ENCODE assay signal across 8 cellular contexts in genomic region chr17:38482039-38482699, GRCh38. TPM values are rescaled to one million over a fixed set of nuclear protein-coding genes. Genes with fewer than 3 reads are reported as not detected.
DNase-seq lines count a peak whose midpoint lies in the region; TF ChIP-seq lines count a peak whose summit lies in the region.
"Not testable (repeated sequence)": the region's sequence is repeated elsewhere in the genome, so short reads cannot be mapped to it uniquely, and the experiment has no call there.

No MANE protein-coding gene starts in this region.

- DNase-seq in Ammon's horn (ENCODE audit: low spot score), result peak; percentile 70
- peak; percentile 80 to 91 for DNase-seq in NCI-H2081 (lab: John Stamatoyannopoulos, UW)
- peak; percentile 15 for DNase-seq in NCI-H748 treated with DMSO at 0.1 percent for 48 hours (lab: John Stamatoyannopoulos, UW)
- peak in 49 of 58 donors; percentile 16 to 88 (median 65) for DNase-seq in anterior cingulate cortex (lab: John Stamatoyannopoulos, UW)
- DNase-seq in dorsolateral prefrontal cortex, result peak in 8 of 10 donors; percentile 46 to 78 (median 69)
- DNase-seq in medulla oblongata (ENCODE audit: extremely low spot score), result peak; percentile 82
- DNase-seq in stomach, result peak; percentile 74

- H3K4me3 ChIP-seq in HEK293 (ENCODE audit: low read depth, low read length); dorsolateral prefrontal cortex; stomach: not testable (repeated sequence)

- 46 to 58% (median 55%) methylated on average over 3 to 19 of the region's 19 CpGs for WGBS in stomach, 5 donors

- not testable (repeated sequence) for TF ChIP-seq POLR2A in stomach (IDR thresholded peaks at IDR 0.05)

- not testable (repeated sequence) for H3K27ac ChIP-seq in HEK293 (ENCODE audit: extremely low read depth, low read depth, low read length)
- H3K27ac ChIP-seq in dorsolateral prefrontal cortex, result peak overlapping the region in 54 of 59 donors; percentile 2 to 92 (median 84)
- H3K27ac ChIP-seq in stomach, result peak overlapping the region in 1 of 5 donors; percentile 8

- TF ChIP-seq EP300 in stomach (IDR thresholded peaks at IDR 0.05), result not testable (repeated sequence)

- CTCF ChIA-PET in HEK293 (lab: Yijun Ruan, JAX), result interaction anchor here (0.6 to 2.1 kb wide), 7 partner anchors 8 to 157 kb away, joined by 3 to 10 read pairs (median 5); no protein-coding TSS in a partner anchor

- not testable (repeated sequence) for H3K4me1 ChIP-seq in HEK293 (ENCODE audit: control insufficient read depth, insufficient read depth, low read length)
- peaks cover 0 to 40% (median 24%) of the 10 kb centered on the region in 4 donors for H3K4me1 ChIP-seq in stomach

- not testable (repeated sequence) for H3K36me3 ChIP-seq in HEK293 (ENCODE audit: control insufficient read depth in 2 of 2, insufficient read depth in 1 of 2, low read length in 2 of 2)
- H3K36me3 ChIP-seq in stomach, result peaks cover 0 to 64% (median 51%) of the 10 kb centered on the region in 4 donors

- not testable (repeated sequence) for H3K27me3 ChIP-seq in dorsolateral prefrontal cortex, stomach

- intact Hi-C loops in dorsolateral prefrontal cortex (cut with DNase I), result loop anchor here (5.0 kb wide), 3 partner anchors 40 to 130 kb away; partner anchors contain the start of genes ARHGAP23 (in 1 of the 2) and SOCS7 (in 1 of the 2)
- intact Hi-C loops in stomach (cut with DNase I; ENCODE audit: low total_unique reads), result loop anchor here (5.0 kb wide), 1 partner anchor 40 kb away; no protein-coding TSS in a partner anchor

- POLR2A ChIA-PET in HEK293 (lab: Yijun Ruan, JAX), result interaction anchor here (0.6 kb wide), 1 partner anchor 17 kb away, joined by 3 read pairs; no protein-coding TSS in a partner anchor

- not testable (repeated sequence) for TF ChIP-seq CTCF in HEK293 (tag by site-specific recombination; IDR thresholded peaks at IDR 0.05); stomach (IDR thresholded peaks at IDR 0.05)
- peak in 15 of 56 donors; percentile 7 to 30 (median 20) for TF ChIP-seq CTCF in dorsolateral prefrontal cortex (IDR thresholded peaks at IDR 0.05 in 54 of 56, conservative IDR thresholded peaks at IDR 0.05 in 2 of 56; ENCODE audit: low read depth in 1 of 56, partially characterized antibody in 56 of 56)

- not testable (repeated sequence) for H3K9me3 ChIP-seq in HEK293 (ENCODE audit: control insufficient read depth, insufficient read depth, low read depth, low read length); stomach

TF ChIP-seq in HEK293, 187 proteins besides CTCF, POLR2A, EP300 and RAD21:
- TF ChIP-seq ZIC2 (tag by site-specific recombination; IDR thresholded peaks at IDR 0.05) (peak; percentile 73), GLIS1 (tag by site-specific recombination; IDR thresholded peaks at IDR 0.05) (peak; percentile 72)

RNA-seq across cellular contexts. Expression of gene ARHGAP23, which starts 53.9 kb away (rescaled TPM):
- total RNA-seq in dorsolateral prefrontal cortex (100 to 1,000 TPM in 109 of 120 experiments, 10 to 100 TPM in 11; 93.2 to 496 (median 159) TPM), stomach (10 to 100 TPM; 23.9 to 55.5 (median 30.1) TPM)
- 10 to 100 TPM in 1 of 3 donors, 1 to 10 TPM in 2; 4.0 to 18.8 (median 6.6) TPM for polyA plus RNA-seq in stomach

Comparison
In these comparisons a context has a peak if more than half of its experiments do, and no peak if none do; other contexts are left out.
1. DNase-seq: peak in every context shown above with its lines; median percentile 86 in NCI-H2081; 82 in medulla oblongata; 74 in stomach; 70 in Ammon's horn; 69 in dorsolateral prefrontal cortex; 65 in anterior cingulate cortex; 15 in NCI-H748 treated with DMSO at 0.1 percent for 48 hours.